Comparison of ENCODE assay signal across 14 cellular contexts in genomic region chr12:82474798-82475184, GRCh38.
A peak's percentile ranks its signal among the peaks of the same experiment; 100 is the strongest.
DNase-seq lines count a peak whose midpoint lies in the region; ATAC-seq, FAIRE-seq and TF ChIP-seq lines count a peak whose summit lies in the region.
"Had no signal": no experiment of that assay in that cellular context is flagged by ENCODE, and none has a peak within 500 bp of the region (broad histone marks: within the 10 kb centered on the region; RNA-seq: fewer than 3 reads in every experiment).

No MANE protein-coding gene starts in this region.

- WGBS in transverse colon (ENCODE audit: low coverage in 1 of 2), 2 donors = 47 to 72% methylated on average over 2 of the region's 2 CpGs

- no peak for TF ChIP-seq POLR2A in transverse colon (IDR thresholded peaks at IDR 0.05)

- no peak for TF ChIP-seq CTCF in transverse colon (IDR thresholded peaks at IDR 0.05)
- no peak for TF ChIP-seq CTCF in kidney (IDR thresholded peaks at IDR 0.05; ENCODE audit: borderline replicate concordance, extremely low read depth, insufficient read depth)

- H3K36me3 ChIP-seq in adipocyte (ENCODE audit: control insufficient read depth, insufficient read depth, low read length, severe bottlenecking) = peaks cover 4% of the 10 kb centered on the region
- H3K36me3 ChIP-seq in transverse colon = no peaks in the 10 kb centered on the region
- peaks cover 0 to under 1% of the 10 kb centered on the region in 2 donors for H3K36me3 ChIP-seq in kidney (ENCODE audit: control insufficient read depth in 1 of 2, insufficient read depth in 2 of 2, low read length in 2 of 2)
- H3K36me3 ChIP-seq: lower lobe of right lung had no signal

- H3K9ac ChIP-seq in adipocyte (ENCODE audit: low read length) (no peak overlapping the region), kidney (ENCODE audit: low read length in 2 of 2) (no peak overlapping the region)

- no peak for TF ChIP-seq EP300 in transverse colon (IDR thresholded peaks at IDR 0.05; ENCODE audit: low read depth)

- no peaks in the 10 kb centered on the region for H3K27me3 ChIP-seq in adipocyte (replicated peaks; ENCODE audit: control insufficient read depth, insufficient read depth, low read length)
- H3K27me3 ChIP-seq in transverse colon = no peaks in the 10 kb centered on the region

- H3K9me3 ChIP-seq in adipocyte (ENCODE audit: control insufficient read depth, low read length) (no peaks in the 10 kb centered on the region), transverse colon (no peaks in the 10 kb centered on the region), kidney (ENCODE audit: control insufficient read depth in 1 of 2, low read length in 2 of 2) (no peaks in the 10 kb centered on the region)
- H3K9me3 ChIP-seq: lower lobe of right lung had no signal

- H3K4me3 ChIP-seq in adipocyte (ENCODE audit: low read length) (no peak overlapping the region), transverse colon (no peak overlapping the region), kidney (ENCODE audit: low read length in 2 of 2) (no peak overlapping the region)
- H3K4me3 ChIP-seq: lower lobe of right lung had no signal

- no peak overlapping the region for H3K27ac ChIP-seq in transverse colon
- H3K27ac ChIP-seq in kidney (ENCODE audit: low read depth in 2 of 2, low read length in 2 of 2) = no peak overlapping the region
- H3K27ac ChIP-seq: lower lobe of right lung had no signal

- FAIRE-seq in kidney (lab: Jason Lieb, UNC) = no peak
- FAIRE-seq: H1 had no signal

- H3K4me1 ChIP-seq in adipocyte (ENCODE audit: control insufficient read depth, insufficient read depth, low read length) (peaks cover 26% of the 10 kb centered on the region), transverse colon (no peaks in the 10 kb centered on the region), kidney (ENCODE audit: control insufficient read depth in 1 of 2, insufficient read depth in 1 of 2, low read depth in 1 of 2, low read length in 2 of 2) (no peaks in the 10 kb centered on the region)
- H3K4me1 ChIP-seq: lower lobe of right lung had no signal

- intact Hi-C loops in transverse colon (cut with DNase I; ENCODE audit: low total_unique reads) = no loop called here
- intact Hi-C loops in kidney (cut with DNase I) = no loop called here

- ATAC-seq in GM19395 (IDR thresholded peaks at IDR 0.05; ENCODE audit: unreplicated experiment) (peak; percentile 16), HG02870 (IDR thresholded peaks at IDR 0.05; ENCODE audit: unreplicated experiment) (peak; percentile 8)
- ATAC-seq: lower lobe of right lung had no signal

- DNase-seq in adipocyte (ENCODE audit: low read depth) = peak; percentile 36
- DNase-seq in renal cortical epithelial cell (ENCODE audit: low read depth) = peak; percentile 53
- DNase-seq in transverse colon = no peak
- DNase-seq in SIG-M5 treated with dmso at 0.1 percent for 504 hours (lab: John Stamatoyannopoulos, UW; ENCODE audit: unreplicated experiment) = no peak
- DNase-seq in kidney = no peak
- DNase-seq: activated CD8-positive, alpha-beta memory T cell treated with anti-CD3 and anti-CD28 coated beads for 24 hours; central memory CD4-positive, alpha-beta T cell; hypothalamus; lower lobe of right lung; nephron progenitor cell; Right ventricle myocardium superior had no signal

- in situ Hi-C loops in transverse colon (cut with MboI; ENCODE audit: low pct_ligation_motif_present in 1 of 4, low pct_unique_long_range_greater_than_20kb in 1 of 4, low sequenced_read_pairs in 3 of 4) = no loop called here

Comparison
In these comparisons a context has a peak if more than half of its experiments do, and no peak if none do; other contexts are left out.
1. DNase-seq: peak in adipocyte (single experiment) and renal cortical epithelial cell (single experiment); none in transverse colon (single experiment), SIG-M5 treated with dmso at 0.1 percent for 504 hours (single experiment) and kidney (single experiment).